ENCODE assay signal across 8 cellular contexts in genomic region chr10:17238445-17239275, GRCh38. TPM values are rescaled to one million over a fixed set of nuclear protein-coding genes. Genes with fewer than 3 reads are reported as not detected.
DNase-seq lines count a peak whose midpoint lies in the region; ATAC-seq and TF ChIP-seq lines count a peak whose summit lies in the region.

No MANE protein-coding gene starts in this region.

- H3K27ac ChIP-seq in CD8-positive, alpha-beta memory T cell (ENCODE audit: low read depth, low read length): no peak overlapping the region
- peak overlapping the region; percentile 19 for H3K27ac ChIP-seq in RWPE2 (ENCODE audit: poor library complexity, severe bottlenecking)
- H3K27ac ChIP-seq in naive thymus-derived CD4-positive, alpha-beta T cell (ENCODE audit: low read depth, low read length): no peak overlapping the region

- H3K36me3 ChIP-seq in CD8-positive, alpha-beta memory T cell (ENCODE audit: insufficient read depth, low read length): peaks cover 44% of the 10 kb centered on the region
- peaks cover 43% of the 10 kb centered on the region for H3K36me3 ChIP-seq in RWPE2 (ENCODE audit: low read depth)
- peaks cover 25 to 48% (median 36%) of the 10 kb centered on the region in 3 experiments for H3K36me3 ChIP-seq in naive thymus-derived CD4-positive, alpha-beta T cell (ENCODE audit: control insufficient read depth in 2 of 3, insufficient read depth in 3 of 3, low read length in 3 of 3)

- no peaks in the 10 kb centered on the region for H3K9me3 ChIP-seq in CD8-positive, alpha-beta memory T cell (ENCODE audit: low read length)
- H3K9me3 ChIP-seq in RWPE2 (ENCODE audit: severe bottlenecking): no peaks in the 10 kb centered on the region
- no peaks in the 10 kb centered on the region for H3K9me3 ChIP-seq in naive thymus-derived CD4-positive, alpha-beta T cell (ENCODE audit: control insufficient read depth in 2 of 3, low read length in 3 of 3)

- H3K27me3 ChIP-seq in CD8-positive, alpha-beta memory T cell (ENCODE audit: insufficient read depth, low read length, poor library complexity, severe bottlenecking): no peaks in the 10 kb centered on the region
- no peaks in the 10 kb centered on the region for H3K27me3 ChIP-seq in RWPE2 (ENCODE audit: insufficient read depth, poor library complexity, severe bottlenecking)
- no peaks in the 10 kb centered on the region for H3K27me3 ChIP-seq in naive thymus-derived CD4-positive, alpha-beta T cell (ENCODE audit: control insufficient read depth in 2 of 2, insufficient read depth in 2 of 2, low read length in 2 of 2)

- no peak overlapping the region for H3K4me3 ChIP-seq in CD8-positive, alpha-beta memory T cell (ENCODE audit: low read length)
- no peak overlapping the region for H3K4me3 ChIP-seq in RWPE2 (ENCODE audit: severe bottlenecking)
- H3K4me3 ChIP-seq in naive thymus-derived CD4-positive, alpha-beta T cell (ENCODE audit: low read length): no peak overlapping the region

- H3K4me1 Mint-ChIP-seq in CD8-positive, alpha-beta memory T cell: peaks cover 23 to 44% (median 37%) of the 10 kb centered on the region in 3 donors
- peaks cover 7% of the 10 kb centered on the region for H3K4me1 Mint-ChIP-seq in endothelial cell (ENCODE audit: unreplicated experiment)
- peaks cover 7 to 47% (median 37%) of the 10 kb centered on the region in 7 donors for H3K4me1 Mint-ChIP-seq in naive thymus-derived CD4-positive, alpha-beta T cell

- CTCF ChIA-PET in CD8-positive, alpha-beta memory T cell (lab: Charles Lee): interaction anchor here (1.4 kb wide), 1 partner anchor 11 kb away, joined by 3 read pairs; the partner anchor contains the start of gene VIM
- CTCF ChIA-PET in naive thymus-derived CD4-positive, alpha-beta T cell (lab: Charles Lee): no interaction called here

- H3K4me1 ChIP-seq in CD8-positive, alpha-beta memory T cell (ENCODE audit: insufficient read depth, low read length): peaks cover 22% of the 10 kb centered on the region
- H3K4me1 ChIP-seq in RWPE2 (ENCODE audit: insufficient read depth, poor library complexity, severe bottlenecking): no peaks in the 10 kb centered on the region
- peaks cover 9% of the 10 kb centered on the region in 2 donors for H3K4me1 ChIP-seq in naive thymus-derived CD4-positive, alpha-beta T cell (ENCODE audit: control insufficient read depth in 2 of 2, insufficient read depth in 2 of 2, low read length in 2 of 2)

- H3K27ac Mint-ChIP-seq in CD8-positive, alpha-beta memory T cell: peak overlapping the region; percentile 23 to 84 (median 62)
- H3K27ac Mint-ChIP-seq in endothelial cell (ENCODE audit: unreplicated experiment): peak overlapping the region; percentile 70
- H3K27ac Mint-ChIP-seq in naive thymus-derived CD4-positive, alpha-beta T cell: peak overlapping the region in 7 of 9 donors; percentile 7 to 83 (median 58)

- peaks cover 0 to 1% of the 10 kb centered on the region in 2 donors for H3K27me3 Mint-ChIP-seq in CD8-positive, alpha-beta memory T cell
- peaks cover 7% of the 10 kb centered on the region for H3K27me3 Mint-ChIP-seq in endothelial cell (ENCODE audit: unreplicated experiment)
- H3K27me3 Mint-ChIP-seq in naive thymus-derived CD4-positive, alpha-beta T cell: no peaks in the 10 kb centered on the region

- peaks cover 8 to 50% (median 17%) of the 10 kb centered on the region in 3 donors for H3K36me3 Mint-ChIP-seq in CD8-positive, alpha-beta memory T cell
- H3K36me3 Mint-ChIP-seq in endothelial cell (ENCODE audit: low read depth, unreplicated experiment): peaks cover 25% of the 10 kb centered on the region
- peaks cover 12 to 35% (median 26%) of the 10 kb centered on the region in 5 donors for H3K36me3 Mint-ChIP-seq in naive thymus-derived CD4-positive, alpha-beta T cell

- intact Hi-C loops in naive thymus-derived CD4-positive, alpha-beta T cell (cut with micrococcal nuclease): loop anchor here in 1 of 2 donors (10.0 kb wide), 1 partner anchor 406 kb away; the partner anchor contains the start of gene STAM

- ATAC-seq in RWPE2 (ENCODE audit: low read depth) (peak; percentile 79), GM21423 (IDR thresholded peaks at IDR 0.05; ENCODE audit: unreplicated experiment) (no peak)
- ATAC-seq in naive thymus-derived CD4-positive, alpha-beta T cell: peak; percentile 40
- ATAC-seq in activated CD4-positive, CD25-positive, alpha-beta regulatory T cell treated with anti-CD3 and anti-CD28 coated beads, Interleukin-2, amount 50 U/mL, for 24 hours: no peak

- peak overlapping the region in 1 of 7 donors; percentile 18 for H3K4me3 Mint-ChIP-seq in CD8-positive, alpha-beta memory T cell
- H3K4me3 Mint-ChIP-seq in endothelial cell (ENCODE audit: unreplicated experiment): no peak overlapping the region
- no peak overlapping the region for H3K4me3 Mint-ChIP-seq in naive thymus-derived CD4-positive, alpha-beta T cell

- no peak for TF ChIP-seq CTCF in RWPE2 (IDR thresholded peaks at IDR 0.05; ENCODE audit: poor library complexity, severe bottlenecking)
- no peak for TF ChIP-seq CTCF in endothelial cell (IDR thresholded peaks at IDR 0.05; ENCODE audit: unreplicated experiment)

- H3K9me3 Mint-ChIP-seq in CD8-positive, alpha-beta memory T cell: no peaks in the 10 kb centered on the region
- H3K9me3 Mint-ChIP-seq in endothelial cell (ENCODE audit: unreplicated experiment): no peaks in the 10 kb centered on the region
- no peaks in the 10 kb centered on the region for H3K9me3 Mint-ChIP-seq in naive thymus-derived CD4-positive, alpha-beta T cell

- POLR2A ChIA-PET in CD8-positive, alpha-beta memory T cell (lab: Charles Lee): no interaction called here
- POLR2A ChIA-PET in naive thymus-derived CD4-positive, alpha-beta T cell (lab: Charles Lee): interaction anchor here (1.2 to 1.7 kb wide), 3 partner anchors 8 to 418 kb away, joined by 3 to 4 read pairs (median 3); no protein-coding TSS in a partner anchor

- DNase-seq in CD8-positive, alpha-beta memory T cell: no peak
- DNase-seq in RWPE2 (ENCODE audit: low spot score) (no peak), endothelial cell (ENCODE audit: low spot score) (peak; percentile 30), pons (ENCODE audit: low spot score) (no peak), NCI-H446 treated with DMSO at 0.1 percent for 48 hours (lab: John Stamatoyannopoulos, UW) (no peak)
- DNase-seq in naive thymus-derived CD4-positive, alpha-beta T cell: no peak

RNA-seq across cellular contexts. Expression of gene VIM, which starts 10.6 kb away (rescaled TPM):
- 1,000 to 10,000 TPM; 1,217 to 1,243 TPM for total RNA-seq in CD8-positive, alpha-beta memory T cell
- 513 TPM for polyA plus RNA-seq in CD8-positive, alpha-beta memory T cell
- 6,235 TPM for total RNA-seq in endothelial cell (ENCODE audit: unreplicated experiment)
- 1,000 to 10,000 TPM in 3 of 5 experiments, 100 to 1,000 TPM in 2; 498 to 2,181 (median 1,002) TPM for total RNA-seq in naive thymus-derived CD4-positive, alpha-beta T cell
- 100 to 1,000 TPM; 399 to 546 TPM for polyA plus RNA-seq in naive thymus-derived CD4-positive, alpha-beta T cell

RNA-seq across cellular contexts. Expression of gene TRDMT1, which starts 37.2 kb away (rescaled TPM):
- 1 to 10 TPM; 7.3 to 9.8 TPM for total RNA-seq in CD8-positive, alpha-beta memory T cell
- polyA plus RNA-seq in CD8-positive, alpha-beta memory T cell: 8.3 TPM
- 17.7 TPM for total RNA-seq in endothelial cell (ENCODE audit: unreplicated experiment)
- 10 to 100 TPM; 10.2 to 30.6 (median 15.9) TPM for total RNA-seq in naive thymus-derived CD4-positive, alpha-beta T cell
- polyA plus RNA-seq in naive thymus-derived CD4-positive, alpha-beta T cell: 10 to 100 TPM in 1 of 2 donors, 1 to 10 TPM in 1; 9.7 to 12.8 TPM

Comparison
In these comparisons a context has a peak if more than half of its experiments do, and no peak if none do; other contexts are left out.
1. ATAC-seq: peak in RWPE2 (single experiment) and naive thymus-derived CD4-positive, alpha-beta T cell (single experiment); none in GM21423 (single experiment) and activated CD4-positive, CD25-positive, alpha-beta regulatory T cell treated with anti-CD3 and anti-CD28 coated beads, Interleukin-2, amount 50 U/mL, for 24 hours (0 of 2).
2. Peak in every context shown above with its lines, with median percentiles within 50 percentile points of each other: H3K27ac Mint-ChIP-seq.